Comparison of ENCODE assay signal across 8 cellular contexts in the genomic region with DNA sequence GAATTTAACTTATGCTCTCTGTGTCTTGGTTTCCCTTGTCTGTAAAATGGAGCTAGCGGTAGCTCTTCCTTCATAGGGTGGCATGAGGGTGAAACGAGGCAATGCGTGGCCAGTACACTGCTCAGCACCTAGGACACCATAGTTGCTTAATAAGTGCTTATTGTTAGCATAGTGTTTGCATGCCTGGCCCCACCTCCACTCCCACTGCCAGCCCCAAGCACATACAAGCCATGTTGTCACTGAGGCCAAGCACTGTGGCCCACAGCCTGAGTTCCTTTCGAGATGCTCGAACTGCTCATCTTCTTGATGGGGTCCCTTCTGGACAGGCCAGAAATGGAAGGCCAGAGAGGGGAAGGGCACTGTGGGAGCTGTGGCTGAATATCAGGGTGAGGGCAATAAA. TPM values are rescaled to one million over a fixed set of nuclear protein-coding genes. Genes with fewer than 3 reads are reported as not detected.
A peak's percentile ranks its signal among the peaks of the same experiment; 100 is the strongest.
DNase-seq lines count a peak whose midpoint lies in the region; ATAC-seq, FAIRE-seq and TF ChIP-seq lines count a peak whose summit lies in the region.

No MANE protein-coding gene starts in this region.

- H3K4me1 ChIP-seq in GM12878 (ENCODE audit: control insufficient read depth, insufficient read depth, low read length), result peaks cover 22% of the 10 kb centered on the region
- peaks cover 17% of the 10 kb centered on the region for H3K4me1 ChIP-seq in mononuclear cell (ENCODE audit: insufficient read depth, low read length)

- H3K79me2 ChIP-seq in GM12878 (ENCODE audit: control insufficient read depth, insufficient read depth, low read length), result peaks cover 16% of the 10 kb centered on the region

- peak overlapping the region; percentile 84 for H3K27ac ChIP-seq in GM12878 (ENCODE audit: control insufficient read depth, insufficient read depth)

- intact Hi-C loops in GM12878 (cut with micrococcal nuclease; ENCODE audit: unreplicated experiment), result loop anchor here (5.0 to 10.0 kb wide), 2 partner anchors 101 to 151 kb away; no protein-coding TSS in a partner anchor

- H3K27me3 ChIP-seq in GM12878 (replicated peaks in 1 of 2; ENCODE audit: control insufficient read depth in 2 of 2, insufficient read depth in 2 of 2, low read length in 1 of 2) (no peaks in the 10 kb centered on the region), mononuclear cell (ENCODE audit: insufficient read depth, low read length) (no peaks in the 10 kb centered on the region)

- CTCF ChIA-PET in GM12878 (lab: Yijun Ruan, JAX), result interaction anchor here (1.2 to 1.3 kb wide), 2 partner anchors 20 to 48 kb away, joined by 3 to 4 read pairs; no protein-coding TSS in a partner anchor

- DNase-seq in AG09309 (ENCODE audit: low read depth) (no peak), HT-29 (ENCODE audit: low spot score) (peak; percentile 9), GM12878 (ENCODE audit: low read depth, low spot score) (no peak), islet precursor cell (no peak)
- DNase-seq in activated CD4-positive, CD25-positive, alpha-beta regulatory T cell (lab: John Stamatoyannopoulos, UW), result no peak
- no peak for DNase-seq in activated effector memory CD4-positive, alpha-beta T cell treated with Interleukin-2 at 50 U/mL for 16 hours

- no peak for TF ChIP-seq RAD21 in GM12878 (IDR thresholded peaks at IDR 0.05; ENCODE audit: insufficient read depth, low read depth, low read length)

- WGBS in GM12878 (ENCODE audit: insufficient coverage, insufficient replicate concordance, low lambda C conversion rate, missing lambda C conversion rate), result 63% methylated on average over 5 of the region's 5 CpGs

- H4K20me1 ChIP-seq in GM12878 (ENCODE audit: control insufficient read depth, insufficient read depth), result peaks cover 3% of the 10 kb centered on the region; the same call in 1 of the 2 replicates

- H3K9ac ChIP-seq in GM12878 (ENCODE audit: control insufficient read depth, insufficient read depth, low read length), result peak overlapping the region; percentile 93

- peaks cover 18 to 23% of the 10 kb centered on the region in 2 experiments for H3K36me3 ChIP-seq in GM12878 (ENCODE audit: control insufficient read depth in 2 of 2, insufficient read depth in 2 of 2, low read length in 1 of 2)

- SMC1A ChIA-PET in GM12878 (lab: Charles Lee; ENCODE audit: uncharacterized antibody, unreplicated experiment), result interaction anchor here (1.3 to 1.7 kb wide), 2 partner anchors 45 to 102 kb away, joined by 4 to 8 read pairs; partner anchors contain the start of gene SART3

- ATAC-seq in GM12878 (peak; percentile 3; the same call in 2 of the 3 replicates), HG03045 (IDR thresholded peaks at IDR 0.05; ENCODE audit: unreplicated experiment) (no peak)

- in situ Hi-C loops in GM12878 (cut with MboI), result loop anchor here (25.0 kb wide), 1 partner anchor 829 kb away; the partner anchor contains the start of gene PWP1

- peak; percentile 64; the same call in 1 of the 2 replicates for TF ChIP-seq POLR2A in GM12878 (IDR thresholded peaks at IDR 0.05; ENCODE audit: low read depth, low read length)

- POLR2A ChIA-PET in GM12878 (lab: Charles Lee), result interaction anchor here (0.5 to 1.2 kb wide), 2 partner anchors 11 to 24 kb away, joined by 4 to 8 read pairs; no protein-coding TSS in a partner anchor

- no peak overlapping the region for H2AFZ ChIP-seq in GM12878 (ENCODE audit: control insufficient read depth, low read depth, low read length)

- RAD21 ChIA-PET in GM12878 (lab: Charles Lee; ENCODE audit: unreplicated experiment), result interaction anchor here (2.2 kb wide), 1 partner anchor 101 kb away, joined by 7 read pairs; no protein-coding TSS in a partner anchor

- TF ChIP-seq CTCF in AG09309 (IDR thresholded peaks at IDR 0.05; ENCODE audit: control insufficient read depth, insufficient read depth, low read depth, low read length, missing control alignments) (no peak), GM12878 (IDR thresholded peaks at IDR 0.05 in 2 of 3, conservative IDR thresholded peaks at IDR 0.05 in 1 of 3; ENCODE audit: control insufficient read depth in 2 of 3, extremely low read depth in 1 of 3, insufficient read depth in 1 of 3, low read depth in 3 of 3, low read length in 3 of 3) (0 out of 6 replicates have a peak, but pooled peaks of 1 of the 3 experiments have one; percentile 3)

- no peaks in the 10 kb centered on the region for H3K9me3 ChIP-seq in GM12878 (replicated peaks; ENCODE audit: control insufficient read depth, insufficient read depth, low read length)
- no peaks in the 10 kb centered on the region for H3K9me3 ChIP-seq in mononuclear cell (ENCODE audit: low read depth, low read length)

- no TSS peak for BruUV-seq in GM12878 (replicated peaks; lab: Mats Ljungman, UMichigan)

- H3K4me3 ChIP-seq in AG09309 (ENCODE audit: control insufficient read depth, low read depth, low read length) (peak overlapping the region; percentile 88), GM12878 (peak overlapping the region; percentile 97), mononuclear cell (ENCODE audit: low read length) (peak overlapping the region; percentile 73)

- peak overlapping the region; percentile 77 for H3K4me2 ChIP-seq in GM12878 (ENCODE audit: control insufficient read depth, insufficient read depth)

- FAIRE-seq in GM12878 (lab: Jason Lieb, UNC), result no peak

- TF ChIP-seq EP300 in GM12878 (IDR thresholded peaks at IDR 0.05; ENCODE audit: borderline replicate concordance in 1 of 2, control insufficient read depth in 1 of 2, low read depth in 2 of 2, low read length in 2 of 2), result no peak

TF ChIP-seq in GM12878, 131 proteins besides CTCF, POLR2A, EP300 and RAD21 (continues in another document):
- TF ChIP-seq NFYA (IDR thresholded peaks at IDR 0.05; ENCODE audit: borderline replicate concordance, low read depth, low read length), result no peak
- no peak for TF ChIP-seq CHD1 (IDR thresholded peaks at IDR 0.05; ENCODE audit: low read depth, low read length)
- peak; percentile 21 for TF ChIP-seq POLR2AphosphoS5 (IDR thresholded peaks at IDR 0.05; ENCODE audit: low read length)
- TF ChIP-seq SMAD5 (IDR thresholded peaks at IDR 0.05; ENCODE audit: low read depth), result no peak
- TF ChIP-seq DPF2 (IDR thresholded peaks at IDR 0.05), result no peak

RNA-seq across cellular contexts. Expression of gene FICD, which starts 0.8 kb away (rescaled TPM):
- 9.1 and 9.6 TPM in 2 replicates for total RNA-seq in HT-29 (2014; rRNA removed; shearing (Covaris generic))
- 11.8 and 14.2 TPM in 2 replicates for total RNA-seq in GM12878 (2013; cell fraction: nucleolus; rRNA removed)
- 7.3 and 7.6 TPM in 2 replicates for total RNA-seq in GM12878 (2014; rRNA removed)
- total RNA-seq in GM12878 (2014; rRNA removed; fragmentation: Illumina TruSeq; extraction: Trizol), result 4.1 and 5.1 TPM in 2 replicates
- total RNA-seq in GM12878 (2021), result 6.2 and 7.9 TPM in 2 replicates
- 3.9 TPM for polyA plus RNA-seq in GM12878 (2011; ENCODE audit: low read depth)
- polyA plus RNA-seq in GM12878 (2011; rRNA removed), result 0.68 and 1.1 TPM in 2 replicates
- 2.2 and 2.3 TPM in 2 replicates for polyA plus RNA-seq in GM12878 (2011; cell fraction: cytosol; rRNA removed)
- polyA plus RNA-seq in GM12878 (2011; cell fraction: nucleus; rRNA removed), result 4.7 and 7.7 TPM in 2 replicates
- 4.9 and 6.6 TPM in 2 replicates for polyA plus RNA-seq in GM12878 (2012)
- polyA plus RNA-seq in GM12878 (2014; fragmentation: Illumina TruSeq; extraction: Trizol), result 3.3 and 3.5 TPM in 2 replicates
- 1 to 10 TPM; 3.2 to 3.3 TPM for polyA plus RNA-seq in GM12878 (2014; fragmentation: Nextera tagmentation; extraction: Ambion mirVana)
- 3.2 and 4.8 TPM in 2 replicates for polyA plus RNA-seq in GM12878 (2014; rRNA removed)
- 1 to 10 TPM; 8.4 to 9.4 TPM for polyA plus RNA-seq in GM12878 (2016; fragmentation: Nextera tagmentation; extraction: Ambion mirVana)
- polyA minus RNA-seq in GM12878 (2011; rRNA and poly(A)+ RNA removed), result 3.4 and 7.1 TPM in 2 replicates
- 2.1 and 3.6 TPM in 2 replicates for polyA minus RNA-seq in GM12878 (2011; cell fraction: cytosol; rRNA and poly(A)+ RNA removed)
- 7.4 and 9.4 TPM in 2 replicates for polyA minus RNA-seq in GM12878 (2011; cell fraction: nucleus; rRNA and poly(A)+ RNA removed)
- 3.3 TPM for total RNA-seq in mononuclear cell

RNA-seq across cellular contexts. Expression of gene SART3, which starts 45.1 kb away (rescaled TPM):
- 91.8 and 98.9 TPM in 2 replicates for total RNA-seq in HT-29 (2014; rRNA removed; shearing (Covaris generic))
- 313 and 332 TPM in 2 replicates for total RNA-seq in GM12878 (2013; cell fraction: nucleolus; rRNA removed)
- 157 and 179 TPM in 2 replicates for total RNA-seq in GM12878 (2014; rRNA removed)
- 80.8 and 82.6 TPM in 2 replicates for total RNA-seq in GM12878 (2014; rRNA removed; fragmentation: Illumina TruSeq; extraction: Trizol)
- total RNA-seq in GM12878 (2021), result 70.2 and 70.8 TPM in 2 replicates
- polyA plus RNA-seq in GM12878 (2011; ENCODE audit: low read depth), result 47.8 TPM
- 49.7 and 53.7 TPM in 2 replicates for polyA plus RNA-seq in GM12878 (2011; rRNA removed)
- 34.6 and 39.2 TPM in 2 replicates for polyA plus RNA-seq in GM12878 (2011; cell fraction: cytosol; rRNA removed)
- 112 and 140 TPM in 2 replicates for polyA plus RNA-seq in GM12878 (2011; cell fraction: nucleus; rRNA removed)
- 51.0 and 51.2 TPM in 2 replicates for polyA plus RNA-seq in GM12878 (2012)
- polyA plus RNA-seq in GM12878 (2014; fragmentation: Illumina TruSeq; extraction: Trizol), result 49.3 and 52.8 TPM in 2 replicates
- 10 to 100 TPM in 1 of 2 experiments, 1 to 10 TPM in 1; 8.8 to 16.1 TPM for polyA plus RNA-seq in GM12878 (2014; fragmentation: Nextera tagmentation; extraction: Ambion mirVana)
- polyA plus RNA-seq in GM12878 (2014; rRNA removed), result 59.5 and 83.2 TPM in 2 replicates
- polyA plus RNA-seq in GM12878 (2016; fragmentation: Nextera tagmentation; extraction: Ambion mirVana), result 10 to 100 TPM; 51.1 to 56.2 TPM
- polyA minus RNA-seq in GM12878 (2011; rRNA and poly(A)+ RNA removed), result 82.6 and 88.4 TPM in 2 replicates
- polyA minus RNA-seq in GM12878 (2011; cell fraction: cytosol; rRNA and poly(A)+ RNA removed), result 23.0 and 24.8 TPM in 2 replicates
- 166 and 282 TPM in 2 replicates for polyA minus RNA-seq in GM12878 (2011; cell fraction: nucleus; rRNA and poly(A)+ RNA removed)
- 102 TPM for total RNA-seq in mononuclear cell

RNA-seq across cellular contexts. Expression of gene ISCU, which starts 46.5 kb away (rescaled TPM):
- 71.1 and 91.3 TPM in 2 replicates for total RNA-seq in HT-29 (2014; rRNA removed; shearing (Covaris generic))
- 104 and 106 TPM in 2 replicates for total RNA-seq in GM12878 (2013; cell fraction: nucleolus; rRNA removed)
- total RNA-seq in GM12878 (2014; rRNA removed), result 177 and 189 TPM in 2 replicates
- total RNA-seq in GM12878 (2014; rRNA removed; fragmentation: Illumina TruSeq; extraction: Trizol), result 109 and 113 TPM in 2 replicates
- total RNA-seq in GM12878 (2021), result 102 and 108 TPM in 2 replicates
- polyA plus RNA-seq in GM12878 (2011; ENCODE audit: low read depth), result 160 TPM
- polyA plus RNA-seq in GM12878 (2011; rRNA removed), result 247 and 284 TPM in 2 replicates
- 166 and 191 TPM in 2 replicates for polyA plus RNA-seq in GM12878 (2011; cell fraction: cytosol; rRNA removed)
- 213 and 333 TPM in 2 replicates for polyA plus RNA-seq in GM12878 (2011; cell fraction: nucleus; rRNA removed)
- polyA plus RNA-seq in GM12878 (2012), result 148 and 150 TPM in 2 replicates
- polyA plus RNA-seq in GM12878 (2014; fragmentation: Illumina TruSeq; extraction: Trizol), result 122 and 127 TPM in 2 replicates
- polyA plus RNA-seq in GM12878 (2014; fragmentation: Nextera tagmentation; extraction: Ambion mirVana), result 10 to 100 TPM; 32.8 to 66.1 TPM
- polyA plus RNA-seq in GM12878 (2014; rRNA removed), result 132 and 135 TPM in 2 replicates
- 100 to 1,000 TPM; 248 to 260 TPM for polyA plus RNA-seq in GM12878 (2016; fragmentation: Nextera tagmentation; extraction: Ambion mirVana)
- 128 and 131 TPM in 2 replicates for polyA minus RNA-seq in GM12878 (2011; rRNA and poly(A)+ RNA removed)
- polyA minus RNA-seq in GM12878 (2011; cell fraction: cytosol; rRNA and poly(A)+ RNA removed), result 38.4 and 44.5 TPM in 2 replicates
- polyA minus RNA-seq in GM12878 (2011; cell fraction: nucleus; rRNA and poly(A)+ RNA removed), result 87.0 and 88.1 TPM in 2 replicates
- total RNA-seq in mononuclear cell, result 137 TPM
